8 cellular contexts compared by ENCODE assay signal in genomic region chr11:19441752-19442553, GRCh38.
DNase-seq lines count a peak whose midpoint lies in the region; ATAC-seq, FAIRE-seq and TF ChIP-seq lines count a peak whose summit lies in the region.

No MANE protein-coding gene starts in this region.

- H3K27ac ChIP-seq in stomach (peak overlapping the region; percentile 67 to 91 (median 82)), uterus (no peak overlapping the region)

- CTCF ChIA-PET in T-cell (lab: Charles Lee) = no interaction called here

- H3K4me1 Mint-ChIP-seq in T-cell = no peaks in the 10 kb centered on the region

- H3K4me1 ChIP-seq in stomach (peaks cover 11 to 49% (median 13%) of the 10 kb centered on the region in 4 donors), uterus (no peaks in the 10 kb centered on the region)

- TF ChIP-seq POLR2A in stomach (IDR thresholded peaks at IDR 0.05) = no peak
- no peak for TF ChIP-seq POLR2A in uterus (IDR thresholded peaks at IDR 0.05)

- H3K27ac Mint-ChIP-seq in T-cell = no peak overlapping the region

- H3K4me3 ChIP-seq in stomach (no peak overlapping the region), uterus (no peak overlapping the region)

- no peak overlapping the region for H3K4me3 Mint-ChIP-seq in T-cell

- TF ChIP-seq EP300 in stomach (IDR thresholded peaks at IDR 0.05) = no peak

- intact Hi-C loops in stomach (cut with DNase I; ENCODE audit: low total_unique reads) (no loop called here), uterus (cut with DNase I; ENCODE audit: low total_unique reads) (no loop called here)

- ATAC-seq in GM21723 (IDR thresholded peaks at IDR 0.05; ENCODE audit: unreplicated experiment) (peak; percentile 95), T-cell (replicated peaks in 1 of 4) (no peak)

- DNase-seq in GM13977 (ENCODE audit: low spot score) (peak; percentile 77), HTR-8/SVneo (ENCODE audit: insufficient read length, low spot score) (peak; percentile 80), inferior parietal cortex (ENCODE audit: extremely low spot score) (peak; percentile 44), stomach (peak; percentile 74), T-cell (no peak), uterus (no peak)
- DNase-seq in activated T-cell treated with anti-CD3 and anti-CD28 coated beads, Interleukin-2, amount 50 U/mL, for 48 hours = peak; percentile 77 to 80

- TF ChIP-seq CTCF in GM13977 (IDR thresholded peaks at IDR 0.05; ENCODE audit: extremely low read depth, insufficient read depth, missing control alignments) = no peak
- no peak for TF ChIP-seq CTCF in stomach (IDR thresholded peaks at IDR 0.05)
- TF ChIP-seq CTCF in uterus (IDR thresholded peaks at IDR 0.05) = no peak

- peak; percentile 86 for FAIRE-seq in HTR-8/SVneo (lab: Jason Lieb, UNC)

- POLR2A ChIA-PET in T-cell (lab: Charles Lee) = no interaction called here

- no peaks in the 10 kb centered on the region for H3K36me3 Mint-ChIP-seq in T-cell

- H3K27me3 ChIP-seq in stomach = no peaks in the 10 kb centered on the region
- no peaks in the 10 kb centered on the region for H3K27me3 ChIP-seq in uterus

- WGBS in stomach, 5 donors = 30 to 51% (median 36%) methylated on average over 11 of the region's 11 CpGs

- in situ Hi-C loops in GM13977 (cut with MboI; ENCODE audit: low pct_unique_long_range_greater_than_20kb, low sequenced_read_pairs, unreplicated experiment) = no loop called here

- H3K9me3 Mint-ChIP-seq in T-cell = no peaks in the 10 kb centered on the region

- peaks cover 11 to 19% of the 10 kb centered on the region in 2 donors for H3K27me3 Mint-ChIP-seq in T-cell

- no peaks in the 10 kb centered on the region for H3K9me3 ChIP-seq in stomach
- no peaks in the 10 kb centered on the region for H3K9me3 ChIP-seq in uterus

- H3K36me3 ChIP-seq in stomach = no peaks in the 10 kb centered on the region
- no peaks in the 10 kb centered on the region for H3K36me3 ChIP-seq in uterus

Comparison
In these comparisons a context has a peak if more than half of its experiments do, and no peak if none do; other contexts are left out.
1. DNase-seq: peak in GM13977 (single experiment), HTR-8/SVneo (single experiment), activated T-cell treated with anti-CD3 and anti-CD28 coated beads, Interleukin-2, amount 50 U/mL, for 48 hours (2 of 2), inferior parietal cortex (single experiment) and stomach (single experiment); none in T-cell (0 of 34) and uterus (0 of 2).
2. H3K27ac ChIP-seq: peak in stomach (5 of 5); none in uterus (0 of 2).